Comparison of ENCODE assay signal across 10 cellular contexts in genomic region chr14:56172571-56172971, GRCh38. TPM values are rescaled to one million over a fixed set of nuclear protein-coding genes. Genes with fewer than 3 reads are reported as not detected.
DNase-seq lines count a peak whose midpoint lies in the region; ATAC-seq lines count a peak whose summit lies in the region.
"Had no signal": no experiment of that assay in that cellular context is flagged by ENCODE, and none has a peak within 500 bp of the region (broad histone marks: within the 10 kb centered on the region; RNA-seq: fewer than 3 reads in every experiment).

No MANE protein-coding gene starts in this region.

- no peaks in the 10 kb centered on the region for H3K27me3 ChIP-seq in HAP-1 (ENCODE audit: low read depth)

- no peaks in the 10 kb centered on the region for H3K27me3 Mint-ChIP-seq in activated naive CD8-positive, alpha-beta T cell treated with anti-CD3 and anti-CD28 coated beads for 36 hours

- peak; percentile 63 for DNase-seq in A172 (ENCODE audit: low spot score)
- DNase-seq in HAP-1 (ENCODE audit: low spot score in 2 of 2) = peak; percentile 61 to 92
- no peak for DNase-seq in activated naive CD8-positive, alpha-beta T cell treated with anti-CD3 and anti-CD28 coated beads for 36 hours
- DNase-seq in hepatic stellate cell (ENCODE audit: low spot score) = peak; percentile 54
- no peak for DNase-seq in DMS79 treated with DMSO at 0.1 percent for 48 hours (lab: John Stamatoyannopoulos, UW)
- no peak for DNase-seq in central memory CD4-positive, alpha-beta T cell
- DNase-seq in LoVo (ENCODE audit: low spot score) = no peak
- DNase-seq: DMS153, NCI-H2081 treated with DMSO at 0.1 percent for 48 hours had no signal

- H3K9me3 Mint-ChIP-seq in activated naive CD8-positive, alpha-beta T cell treated with anti-CD3 and anti-CD28 coated beads for 36 hours = peaks cover 3% of the 10 kb centered on the region

- H3K36me3 Mint-ChIP-seq in activated naive CD8-positive, alpha-beta T cell treated with anti-CD3 and anti-CD28 coated beads for 36 hours = peaks cover 1% of the 10 kb centered on the region

- peaks cover 38% of the 10 kb centered on the region for H3K4me1 ChIP-seq in HAP-1

- peaks cover 26% of the 10 kb centered on the region for H3K4me1 Mint-ChIP-seq in activated naive CD8-positive, alpha-beta T cell treated with anti-CD3 and anti-CD28 coated beads for 36 hours

- H3K9me3 ChIP-seq in HAP-1 = no peaks in the 10 kb centered on the region

- peak overlapping the region; percentile 18 for H3K4me3 Mint-ChIP-seq in activated naive CD8-positive, alpha-beta T cell treated with anti-CD3 and anti-CD28 coated beads for 36 hours

- in situ Hi-C loops in HAP-1 (cut with MboI; ENCODE audit: low sequenced_read_pairs) = no loop called here

- ATAC-seq in HG02885 (IDR thresholded peaks at IDR 0.05; ENCODE audit: poor library complexity, unreplicated experiment) = no peak

- H3K36me3 ChIP-seq in HAP-1 (replicated peaks) = no peaks in the 10 kb centered on the region

- peak overlapping the region; percentile 69 for H3K27ac Mint-ChIP-seq in activated naive CD8-positive, alpha-beta T cell treated with anti-CD3 and anti-CD28 coated beads for 36 hours

- no peak overlapping the region for H3K4me3 ChIP-seq in HAP-1

RNA-seq across cellular contexts. Expression of gene PELI2, which starts 54.4 kb away (rescaled TPM):
- not detected in 2 replicates for total RNA-seq in A172 (2014; rRNA removed; shearing (Covaris generic))
- total RNA-seq in activated naive CD8-positive, alpha-beta T cell treated with anti-CD3 and anti-CD28 coated beads for 36 hours = 1 to 10 TPM; 2.1 to 2.5 TPM

Comparison
In these comparisons a context has a peak if more than half of its experiments do, and no peak if none do; other contexts are left out.
1. DNase-seq: peak in A172 (single experiment), HAP-1 (2 of 2) and hepatic stellate cell (single experiment); none in activated naive CD8-positive, alpha-beta T cell treated with anti-CD3 and anti-CD28 coated beads for 36 hours (single experiment), DMS79 treated with DMSO at 0.1 percent for 48 hours (single experiment), central memory CD4-positive, alpha-beta T cell (single experiment) and LoVo (single experiment).